ENCODE assay signal across 13 cellular contexts in the genomic region with DNA sequence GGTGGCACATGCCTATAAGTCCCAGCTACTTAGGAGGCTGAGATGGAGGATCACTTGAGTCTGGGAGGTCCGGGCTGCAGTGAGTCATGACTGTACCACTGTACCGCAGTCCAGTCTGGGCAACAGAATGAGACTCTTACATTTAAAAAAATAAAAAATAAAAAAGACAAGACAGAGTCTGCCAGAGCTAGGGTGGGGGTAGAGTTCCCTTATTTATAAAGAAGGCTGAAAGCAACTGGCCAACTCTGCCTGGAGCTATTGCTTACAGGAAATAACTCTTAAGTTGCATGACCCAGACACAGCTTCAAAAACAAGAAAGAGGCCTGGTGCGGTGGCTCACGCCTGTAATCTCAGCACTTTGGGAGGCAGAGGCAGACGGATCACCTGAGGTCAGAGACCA. TPM values are rescaled to one million over a fixed set of nuclear protein-coding genes. Genes with fewer than 3 reads are reported as not detected.
DNase-seq lines count a peak whose midpoint lies in the region; ATAC-seq and TF ChIP-seq lines count a peak whose summit lies in the region.
"Had no signal": no experiment of that assay in that cellular context is flagged by ENCODE, and none has a peak within 500 bp of the region (broad histone marks: within the 10 kb centered on the region; RNA-seq: fewer than 3 reads in every experiment).

No MANE protein-coding gene starts in this region.

- H3K27ac Mint-ChIP-seq in neural crest cell (ENCODE audit: unreplicated experiment), result peak overlapping the region; percentile 47
- H3K27ac Mint-ChIP-seq in activated CD8-positive, alpha-beta T cell treated with anti-CD3 and anti-CD28 coated beads for 36 hours, result no peak overlapping the region
- H3K27ac Mint-ChIP-seq: natural killer cell treated with Interleukin-12 subunit alpha and Interleukin-12 subunit beta and Interleukin-15 and Interleukin-18, amount 100 ng/mL, for 72 hours had no signal

- no peaks in the 10 kb centered on the region for H3K27me3 ChIP-seq in Peyer's patch
- H3K27me3 ChIP-seq: BLaER1, tibial nerve had no signal

- intact Hi-C loops in activated CD8-positive, alpha-beta T cell treated with anti-CD3 and anti-CD28 coated beads for 36 hours (cut with micrococcal nuclease), result no loop called here

- peaks cover 3% of the 10 kb centered on the region for H3K36me3 Mint-ChIP-seq in neural crest cell (ENCODE audit: low read depth)
- peaks cover 7% of the 10 kb centered on the region for H3K36me3 Mint-ChIP-seq in activated CD8-positive, alpha-beta T cell treated with anti-CD3 and anti-CD28 coated beads for 36 hours (ENCODE audit: low read depth)
- H3K36me3 Mint-ChIP-seq: natural killer cell treated with Interleukin-12 subunit alpha and Interleukin-12 subunit beta and Interleukin-15 and Interleukin-18, amount 100 ng/mL, for 72 hours had no signal

- TF ChIP-seq CTCF in Peyer's patch (IDR thresholded peaks at IDR 0.05) (no peak), neural crest cell (conservative IDR thresholded peaks at IDR 0.05) (no peak)
- no peak for TF ChIP-seq CTCF in activated CD8-positive, alpha-beta T cell treated with anti-CD3 and anti-CD28 coated beads for 36 hours (IDR thresholded peaks at IDR 0.05)

- H3K4me1 Mint-ChIP-seq in neural crest cell, result peaks cover 17% of the 10 kb centered on the region
- H3K4me1 Mint-ChIP-seq in activated CD8-positive, alpha-beta T cell treated with anti-CD3 and anti-CD28 coated beads for 36 hours (ENCODE audit: low read depth), result peaks cover 19% of the 10 kb centered on the region

- H3K9me3 Mint-ChIP-seq in neural crest cell, result no peaks in the 10 kb centered on the region
- no peaks in the 10 kb centered on the region for H3K9me3 Mint-ChIP-seq in activated CD8-positive, alpha-beta T cell treated with anti-CD3 and anti-CD28 coated beads for 36 hours
- H3K9me3 Mint-ChIP-seq: natural killer cell treated with Interleukin-12 subunit alpha and Interleukin-12 subunit beta and Interleukin-15 and Interleukin-18, amount 100 ng/mL, for 72 hours had no signal

- TF ChIP-seq POLR2A in Peyer's patch (IDR thresholded peaks at IDR 0.05), result no peak

- POLR2A ChIA-PET in activated CD8-positive, alpha-beta T cell treated with anti-CD3 and anti-CD28 coated beads for 36 hours (lab: Charles Lee), result no interaction called here

- H3K36me3 ChIP-seq in Peyer's patch, result no peaks in the 10 kb centered on the region

- no peaks in the 10 kb centered on the region for H3K27me3 Mint-ChIP-seq in neural crest cell (ENCODE audit: low read depth)
- no peaks in the 10 kb centered on the region for H3K27me3 Mint-ChIP-seq in activated CD8-positive, alpha-beta T cell treated with anti-CD3 and anti-CD28 coated beads for 36 hours
- H3K27me3 Mint-ChIP-seq: natural killer cell treated with Interleukin-12 subunit alpha and Interleukin-12 subunit beta and Interleukin-15 and Interleukin-18, amount 100 ng/mL, for 72 hours had no signal

- no peak for ATAC-seq in activated CD8-positive, alpha-beta T cell treated with anti-CD3 and anti-CD28 coated beads for 36 hours
- ATAC-seq: natural killer cell treated with Interleukin-12 subunit alpha and Interleukin-12 subunit beta and Interleukin-15 and Interleukin-18, amount 100 ng/mL, for 72 hours had no signal

- H3K27ac ChIP-seq in Peyer's patch, result peak overlapping the region in 3 of 4 donors; percentile 10 to 33 (median 20)
- H3K27ac ChIP-seq: BLaER1 had no signal

- H3K4me3 ChIP-seq in Peyer's patch, result no peak overlapping the region
- H3K4me3 ChIP-seq: BLaER1, tibial nerve had no signal

- DNase-seq in AG20443 (ENCODE audit: low spot score) (peak; percentile 32), Peyer's patch (no peak), fibroblast of gingiva (ENCODE audit: low read depth) (peak; percentile 70), neural crest cell (ENCODE audit: low read depth, low spot score) (no peak), T-helper 9 cell (no peak), NCI-H1092 (lab: John Stamatoyannopoulos, UW) (no peak), nucleus accumbens (lab: John Stamatoyannopoulos, UW) (no peak)
- no peak for DNase-seq in activated CD8-positive, alpha-beta T cell treated with anti-CD3 and anti-CD28 coated beads for 36 hours
- DNase-seq: amniotic stem cell; stimulated activated CD4-positive, alpha-beta T cell treated with anti-CD3 and anti-CD28 coated beads, Interleukin-4, amount 100 ng/mL, for 1 hour had no signal

- no peak overlapping the region for H3K4me3 Mint-ChIP-seq in neural crest cell
- H3K4me3 Mint-ChIP-seq in activated CD8-positive, alpha-beta T cell treated with anti-CD3 and anti-CD28 coated beads for 36 hours, result no peak overlapping the region
- H3K4me3 Mint-ChIP-seq: natural killer cell treated with Interleukin-12 subunit alpha and Interleukin-12 subunit beta and Interleukin-15 and Interleukin-18, amount 100 ng/mL, for 72 hours had no signal

- H3K9me3 ChIP-seq in Peyer's patch, result no peaks in the 10 kb centered on the region
- H3K9me3 ChIP-seq: BLaER1, tibial nerve had no signal

- CTCF ChIA-PET in activated CD8-positive, alpha-beta T cell treated with anti-CD3 and anti-CD28 coated beads for 36 hours (lab: Charles Lee), result interaction anchor here (1.2 kb wide), 1 partner anchor 45 kb away, joined by 3 read pairs; no protein-coding TSS in a partner anchor

- peaks cover 0 to 32% (median 2%) of the 10 kb centered on the region in 4 donors for H3K4me1 ChIP-seq in Peyer's patch

RNA-seq across cellular contexts. Expression of gene NUMB, which starts 31.5 kb away (rescaled TPM):
- total RNA-seq in Peyer's patch (100 to 1,000 TPM; 105 to 125 (median 117) TPM), neural crest cell (40.2 and 40.7 TPM in 2 replicates)
- 10 to 100 TPM; 31.8 to 33.0 TPM for total RNA-seq in activated CD8-positive, alpha-beta T cell treated with anti-CD3 and anti-CD28 coated beads for 36 hours

Comparison
In these comparisons a context has a peak if more than half of its experiments do, and no peak if none do; other contexts are left out.
1. DNase-seq: peak in AG20443 (single experiment) and fibroblast of gingiva (single experiment); none in Peyer's patch (0 of 3), neural crest cell (single experiment), T-helper 9 cell (single experiment), NCI-H1092 (single experiment), activated CD8-positive, alpha-beta T cell treated with anti-CD3 and anti-CD28 coated beads for 36 hours (single experiment) and nucleus accumbens (0 of 56).